ENCODE assay signal across 8 cellular contexts in the genomic region with DNA sequence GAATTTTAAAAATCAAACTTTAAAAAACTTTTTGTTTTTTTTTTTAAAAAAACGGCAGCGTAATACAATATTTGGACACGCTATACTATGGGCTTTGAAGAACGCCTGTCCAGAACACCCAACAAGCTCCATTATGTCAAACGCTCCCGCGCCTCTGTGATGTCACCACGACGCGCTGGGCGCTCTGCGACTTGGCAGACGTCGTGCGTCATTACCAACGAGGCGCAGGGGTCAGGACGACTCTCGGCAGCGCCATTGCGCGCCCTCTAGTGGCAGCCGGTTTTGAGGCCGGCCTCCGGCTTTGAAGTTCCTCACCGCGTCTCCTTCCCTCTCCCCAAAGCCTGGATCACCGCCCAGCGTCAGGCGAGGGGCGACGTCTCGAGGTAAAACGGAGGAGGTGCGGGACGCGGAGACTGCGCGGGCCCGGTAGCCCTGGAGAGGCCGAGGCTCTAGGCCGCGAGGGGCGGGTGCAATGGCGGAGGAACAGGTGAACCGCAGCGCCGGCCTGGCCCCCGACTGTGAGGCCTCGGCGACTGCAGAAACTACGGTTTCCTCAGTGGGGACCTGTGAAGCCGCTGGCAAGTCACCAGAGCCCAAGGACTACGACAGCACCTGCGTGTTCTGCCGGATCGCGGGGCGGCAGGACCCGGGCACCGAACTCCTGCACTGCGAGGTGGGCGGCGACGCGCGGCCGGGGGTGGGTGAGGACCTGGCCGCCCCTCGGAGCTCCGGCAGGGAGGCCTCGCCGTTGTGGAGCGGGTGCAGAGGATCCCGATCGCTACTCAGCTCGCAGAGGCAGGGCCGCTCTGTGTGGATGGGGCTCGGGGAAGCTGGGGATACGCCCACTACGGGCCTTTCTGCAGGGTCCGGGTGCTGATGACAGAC. TPM values are rescaled to one million over a fixed set of nuclear protein-coding genes. Genes with fewer than 3 reads are reported as not detected.
DNase-seq lines count a peak whose midpoint lies in the region; ATAC-seq and TF ChIP-seq lines count a peak whose summit lies in the region.

Gene HINT3 (plus strand): TSS at position 265 of the 885 bp plus-strand sequence. CDS start 208 bp downstream, at position 473.

- no peaks in the 10 kb centered on the region for H3K9me3 ChIP-seq in osteoblast (ENCODE audit: low read depth, low read length)
- H3K9me3 ChIP-seq in thoracic aorta: no peaks in the 10 kb centered on the region

- H3K79me2 ChIP-seq in osteoblast (ENCODE audit: insufficient read depth, low read length): peaks cover 43% of the 10 kb centered on the region

- H3K27ac Mint-ChIP-seq in activated naive CD8-positive, alpha-beta T cell treated with anti-CD3 and anti-CD28 coated beads for 36 hours: peak within 1 kb of the TSS; percentile 55
- peak within 1 kb of the TSS; percentile 22 for H3K27ac Mint-ChIP-seq in glutamatergic neuron (ENCODE audit: unreplicated experiment)

- H3K36me3 Mint-ChIP-seq in activated naive CD8-positive, alpha-beta T cell treated with anti-CD3 and anti-CD28 coated beads for 36 hours: no peaks in the 10 kb centered on the region
- H3K36me3 Mint-ChIP-seq in glutamatergic neuron (ENCODE audit: unreplicated experiment): peaks cover 7% of the 10 kb centered on the region

- H3K27me3 ChIP-seq in osteoblast (ENCODE audit: insufficient read depth, low read length) (peaks cover 4% of the 10 kb centered on the region), thoracic aorta (replicated peaks; ENCODE audit: insufficient read depth) (no peaks in the 10 kb centered on the region)

- ATAC-seq in HG02642 (IDR thresholded peaks at IDR 0.05; ENCODE audit: poor library complexity, unreplicated experiment): peak; percentile 92
- ATAC-seq in thoracic aorta (ENCODE audit: insufficient number of reproducible peaks, low FRiP score, low read depth): peak; percentile 77

- peaks cover 3% of the 10 kb centered on the region for H4K20me1 ChIP-seq in osteoblast (ENCODE audit: insufficient read depth, low read length)

- peaks cover 18% of the 10 kb centered on the region for H3K4me1 ChIP-seq in osteoblast (ENCODE audit: insufficient read depth, low read length)
- H3K4me1 ChIP-seq in thoracic aorta (ENCODE audit: control insufficient read depth in 1 of 2, low read depth in 2 of 2): peaks cover 9 to 23% of the 10 kb centered on the region in 2 donors

- no peaks in the 10 kb centered on the region for H3K9me3 Mint-ChIP-seq in activated naive CD8-positive, alpha-beta T cell treated with anti-CD3 and anti-CD28 coated beads for 36 hours
- H3K9me3 Mint-ChIP-seq in glutamatergic neuron (ENCODE audit: unreplicated experiment): peaks cover 2% of the 10 kb centered on the region

- H3K36me3 ChIP-seq in osteoblast (ENCODE audit: insufficient read depth, low read length): no peaks in the 10 kb centered on the region
- no peaks in the 10 kb centered on the region for H3K36me3 ChIP-seq in thoracic aorta

- H2AFZ ChIP-seq in osteoblast (ENCODE audit: low read length): peak within 1 kb of the TSS; percentile 97

- H3K4me1 Mint-ChIP-seq in activated naive CD8-positive, alpha-beta T cell treated with anti-CD3 and anti-CD28 coated beads for 36 hours: peaks cover 5% of the 10 kb centered on the region
- peaks cover 1% of the 10 kb centered on the region for H3K4me1 Mint-ChIP-seq in glutamatergic neuron (ENCODE audit: low read depth, unreplicated experiment)

- DNase-seq in GM12865 (ENCODE audit: low read depth) (peak; percentile 98), NCI-H1105 (lab: John Stamatoyannopoulos, UW) (peak; percentile 99), SKM-1 treated with dmso at 0.1 percent for 144 hours (lab: John Stamatoyannopoulos, UW; ENCODE audit: unreplicated experiment) (peak; percentile 95), glutamatergic neuron (peak; percentile 99), osteoblast (ENCODE audit: insufficient read length, low spot score, missing footprints) (peak; percentile 98), thoracic aorta (ENCODE audit: low spot score) (peak; percentile 87)
- DNase-seq in activated naive CD8-positive, alpha-beta T cell treated with anti-CD3 and anti-CD28 coated beads for 36 hours: peak; percentile 98

- TF ChIP-seq CTCF in GM12865 (IDR thresholded peaks at IDR 0.05; ENCODE audit: insufficient read depth, low read depth, low read length, missing control alignments) (peak; percentile 98), glutamatergic neuron (IDR thresholded peaks at IDR 0.05; ENCODE audit: partially characterized antibody, unreplicated experiment) (peak; percentile 98), osteoblast (IDR thresholded peaks at IDR 0.05; ENCODE audit: extremely low read depth, low read depth, low read length) (peak; percentile 95), thoracic aorta (IDR thresholded peaks at IDR 0.05) (peak; percentile 96)

- peaks cover 7% of the 10 kb centered on the region for H3K27me3 Mint-ChIP-seq in activated naive CD8-positive, alpha-beta T cell treated with anti-CD3 and anti-CD28 coated beads for 36 hours
- H3K27me3 Mint-ChIP-seq in glutamatergic neuron (ENCODE audit: unreplicated experiment): peaks cover 3% of the 10 kb centered on the region

- peak within 1 kb of the TSS; percentile 53 for H3K4me3 Mint-ChIP-seq in activated naive CD8-positive, alpha-beta T cell treated with anti-CD3 and anti-CD28 coated beads for 36 hours
- H3K4me3 Mint-ChIP-seq in glutamatergic neuron (ENCODE audit: unreplicated experiment): no peak within 1 kb of the TSS

- peak within 1 kb of the TSS; percentile 83 for H3K4me3 ChIP-seq in GM12865 (ENCODE audit: low read depth, low read length)
- H3K4me3 ChIP-seq in osteoblast (ENCODE audit: insufficient read depth, low read length): peak within 1 kb of the TSS; percentile 98
- peak within 1 kb of the TSS; percentile 87 for H3K4me3 ChIP-seq in thoracic aorta

- peak within 1 kb of the TSS; percentile 90 for H3K27ac ChIP-seq in osteoblast (ENCODE audit: low read depth, low read length)
- H3K27ac ChIP-seq in thoracic aorta: peak within 1 kb of the TSS; percentile 86 to 89

- peak within 1 kb of the TSS; percentile 99 for H3K4me2 ChIP-seq in osteoblast (ENCODE audit: insufficient read depth, low read length)

RNA-seq across cellular contexts. Expression of gene HINT3, which starts in this region (rescaled TPM):
- 1 to 10 TPM; 9.3 to 9.5 TPM for total RNA-seq in activated naive CD8-positive, alpha-beta T cell treated with anti-CD3 and anti-CD28 coated beads for 36 hours
- total RNA-seq in glutamatergic neuron (ENCODE audit: unreplicated experiment) (18.2 TPM), osteoblast (30.4 and 32.4 TPM in 2 replicates), thoracic aorta (10 to 100 TPM; 18.4 to 23.1 TPM)

Comparison
In these comparisons a context has a peak if more than half of its experiments do, and no peak if none do; other contexts are left out.
1. Peak in every context shown above with its lines: DNase-seq, ATAC-seq, H3K4me3 ChIP-seq and H3K27ac ChIP-seq.